37 cellular contexts compared by ENCODE assay signal in genomic region chr7:33745934-33746333, GRCh38.
DNase-seq lines count a peak whose midpoint lies in the region; ATAC-seq, FAIRE-seq and TF ChIP-seq lines count a peak whose summit lies in the region.
"Had no signal": no experiment of that assay in that cellular context is flagged by ENCODE, and none has a peak within 500 bp of the region (broad histone marks: within the 10 kb centered on the region; RNA-seq: fewer than 3 reads in every experiment).

No MANE protein-coding gene starts in this region.

- no peak overlapping the region for H3K4me3 Mint-ChIP-seq in stimulated activated effector memory CD8-positive, alpha-beta T cell treated with anti-CD3 and anti-CD28 coated beads, Interleukin-12 subunit alpha, Interleukin-12 subunit beta, amount 100 ng/mL, for 72 hours
- H3K4me3 Mint-ChIP-seq in activated CD4-positive, alpha-beta T cell treated with anti-CD3 and anti-CD28 coated beads for 36 hours, result no peak overlapping the region
- H3K4me3 Mint-ChIP-seq: activated B cell treated with CpG ODN at 0.5 μM for 24 hours; activated naive CD8-positive, alpha-beta T cell treated with anti-CD3 and anti-CD28 coated beads, Interleukin-2, amount 10 ng/mL, durations not matched to agents 7 days and 5 days; activated T-cell treated with anti-CD3 and anti-CD28 coated beads, Interleukin-2, amount 50 U/mL, for 4 hours; H9; natural killer cell; T-helper 1 cell treated with Interleukin-12 subunit alpha and Interleukin-12 subunit beta and Interleukin-4 antibody, amounts not matched to agents 30 μg/mL and 1 μg/mL, for 36 hours had no signal

- H3K9me1 ChIP-seq in endothelial cell of umbilical vein (replicated peaks; ENCODE audit: control insufficient read depth, extremely low read depth, insufficient read depth, low read length), result no peaks in the 10 kb centered on the region

- CTCF ChIA-PET in endothelial cell of umbilical vein (lab: Charles Lee), result interaction anchor here (1.0 to 1.8 kb wide), 7 partner anchors 12 to 503 kb away, joined by 3 to 7 read pairs (median 4); no protein-coding TSS in a partner anchor
- CTCF ChIA-PET in activated CD4-positive, alpha-beta T cell treated with anti-CD3 and anti-CD28 coated beads for 36 hours (lab: Charles Lee), result interaction anchor here (0.6 kb wide), 1 partner anchor 187 kb away, joined by 3 read pairs; no protein-coding TSS in a partner anchor

- no peaks in the 10 kb centered on the region for H3K36me3 Mint-ChIP-seq in stimulated activated effector memory CD8-positive, alpha-beta T cell treated with anti-CD3 and anti-CD28 coated beads, Interleukin-12 subunit alpha, Interleukin-12 subunit beta, amount 100 ng/mL, for 72 hours
- H3K36me3 Mint-ChIP-seq in activated CD4-positive, alpha-beta T cell treated with anti-CD3 and anti-CD28 coated beads for 36 hours (ENCODE audit: low read depth), result no peaks in the 10 kb centered on the region
- H3K36me3 Mint-ChIP-seq: activated naive CD8-positive, alpha-beta T cell treated with anti-CD3 and anti-CD28 coated beads, Interleukin-2, amount 10 ng/mL, durations not matched to agents 7 days and 5 days; natural killer cell had no signal

- no peak for TF ChIP-seq POLR2A in endothelial cell of umbilical vein (IDR thresholded peaks at IDR 0.05; ENCODE audit: low read depth, low read length)

- ATAC-seq in stimulated activated effector memory CD8-positive, alpha-beta T cell treated with anti-CD3 and anti-CD28 coated beads, Interleukin-12 subunit alpha, Interleukin-12 subunit beta, amount 100 ng/mL, for 72 hours, result no peak
- no peak for ATAC-seq in activated CD4-positive, alpha-beta T cell treated with anti-CD3 and anti-CD28 coated beads for 36 hours
- ATAC-seq: activated T-cell treated with anti-CD3 and anti-CD28 coated beads, Interleukin-2, amount 50 U/mL, for 4 hours; gastroesophageal sphincter; GM12878; HepG2; lower lobe of right lung; mucosa of descending colon; natural killer cell had no signal

- intact Hi-C loops in endothelial cell of umbilical vein (cut with micrococcal nuclease), result no loop called here
- intact Hi-C loops in activated CD4-positive, alpha-beta T cell treated with anti-CD3 and anti-CD28 coated beads for 36 hours (cut with DNase I, micrococcal nuclease), result loop anchor here in 1 of 2 experiments (2.0 kb wide), 1 partner anchor 501 kb away; no protein-coding TSS in a partner anchor

- POLR2A ChIA-PET in endothelial cell of umbilical vein (lab: Charles Lee), result no interaction called here
- POLR2A ChIA-PET in activated CD4-positive, alpha-beta T cell treated with anti-CD3 and anti-CD28 coated beads for 36 hours (lab: Charles Lee), result no interaction called here

- TF ChIP-seq CTCF in endothelial cell of umbilical vein (IDR thresholded peaks at IDR 0.05; ENCODE audit: extremely low read depth in 1 of 2, insufficient read depth in 1 of 2, low read depth in 1 of 2, low read length in 2 of 2), result no peak

- no peaks in the 10 kb centered on the region for H3K36me3 ChIP-seq in endothelial cell of umbilical vein (ENCODE audit: control insufficient read depth in 2 of 2, extremely low read depth in 1 of 2, insufficient read depth in 2 of 2, low read length in 2 of 2)
- H3K36me3 ChIP-seq: ascending aorta, gastroesophageal sphincter, lower lobe of right lung, Peyer's patch had no signal

- no peak overlapping the region for H3K27ac ChIP-seq in endothelial cell of umbilical vein (ENCODE audit: insufficient read depth, low read depth, low read length)
- H3K27ac ChIP-seq: ascending aorta, coronary artery, gastroesophageal sphincter, hepatocyte, lower lobe of right lung, Peyer's patch had no signal

- peaks cover 2% of the 10 kb centered on the region for H3K9me3 Mint-ChIP-seq in stimulated activated effector memory CD8-positive, alpha-beta T cell treated with anti-CD3 and anti-CD28 coated beads, Interleukin-12 subunit alpha, Interleukin-12 subunit beta, amount 100 ng/mL, for 72 hours
- H3K9me3 Mint-ChIP-seq in activated CD4-positive, alpha-beta T cell treated with anti-CD3 and anti-CD28 coated beads for 36 hours (ENCODE audit: low read depth), result no peaks in the 10 kb centered on the region
- H3K9me3 Mint-ChIP-seq: activated T-cell treated with anti-CD3 and anti-CD28 coated beads, Interleukin-2, amount 50 U/mL, for 4 hours; natural killer cell; T-helper 1 cell treated with Interleukin-12 subunit alpha and Interleukin-12 subunit beta and Interleukin-4 antibody, amounts not matched to agents 30 μg/mL and 1 μg/mL, for 36 hours had no signal

- BruUV-seq in endothelial cell of umbilical vein (replicated peaks; lab: Mats Ljungman, UMichigan), result no TSS peak

- peak; percentile 79 for DNase-seq in EH (ENCODE audit: low read depth)
- DNase-seq in LHCN-M2 (ENCODE audit: low read depth), result peak; percentile 66
- DNase-seq in endothelial cell of umbilical vein (ENCODE audit: low read depth, low spot score), result peak; percentile 44
- peak; percentile 36 to 48 for DNase-seq in lung microvascular endothelial cell (ENCODE audit: low read depth in 2 of 2)
- DNase-seq in activated T-cell treated with anti-CD3 and anti-CD28 coated beads, Interleukin-2, amount 50 U/mL, for 1 hour, result no peak
- no peak for DNase-seq in RPMI8226
- DNase-seq in stimulated activated effector memory CD8-positive, alpha-beta T cell treated with anti-CD3 and anti-CD28 coated beads, Interleukin-12 subunit alpha, Interleukin-12 subunit beta, amount 100 ng/mL, for 72 hours (ENCODE audit: low spot score in 2 of 2), result no peak
- DNase-seq in activated CD4-positive, alpha-beta T cell treated with anti-CD3 and anti-CD28 coated beads for 36 hours, result no peak
- DNase-seq: activated B cell treated with CpG ODN at 0.5 μM for 24 hours; activated CD4-positive, alpha-beta T cell treated with anti-CD3 and anti-CD28 coated beads, Interleukin-2, amount 50 U/mL, for 1 hour; activated gamma-delta T cell treated with Interleukin-2 at 50 U/mL for 16 hours; activated naive CD8-positive, alpha-beta T cell treated with anti-CD3 and anti-CD28 coated beads, Interleukin-2, amount 10 ng/mL, durations not matched to agents 7 days and 5 days; activated T-cell treated with anti-CD3 and anti-CD28 coated beads, Interleukin-2, amount 50 U/mL, for 4 hours; C1 segment of cervical spinal cord; caudate nucleus; effector memory CD4-positive, alpha-beta T cell; erythroblast; H9; Karpas-422; lower lobe of right lung; mucosa of descending colon; MV-4-11; natural killer cell; NCI-H1436; NCI-H345; NCI-H748 treated with DMSO at 0.1 percent for 48 hours; nucleus accumbens; Peyer's patch; stimulated activated CD4-positive, alpha-beta T cell treated with anti-CD3 and anti-CD28 coated beads, Interleukin-4, amount 100 ng/mL, for 24 hours; trophoblast cell had no signal

- H3K9ac ChIP-seq in endothelial cell of umbilical vein (replicated peaks; ENCODE audit: extremely low read depth, insufficient read depth, low read length), result no peak overlapping the region

- H3K27ac Mint-ChIP-seq in stimulated activated effector memory CD8-positive, alpha-beta T cell treated with anti-CD3 and anti-CD28 coated beads, Interleukin-12 subunit alpha, Interleukin-12 subunit beta, amount 100 ng/mL, for 72 hours, result no peak overlapping the region
- no peak overlapping the region for H3K27ac Mint-ChIP-seq in activated CD4-positive, alpha-beta T cell treated with anti-CD3 and anti-CD28 coated beads for 36 hours
- H3K27ac Mint-ChIP-seq: activated B cell treated with CpG ODN at 0.5 μM for 24 hours; activated naive CD8-positive, alpha-beta T cell treated with anti-CD3 and anti-CD28 coated beads, Interleukin-2, amount 10 ng/mL, durations not matched to agents 7 days and 5 days; H9; natural killer cell; T-helper 1 cell treated with Interleukin-12 subunit alpha and Interleukin-12 subunit beta and Interleukin-4 antibody, amounts not matched to agents 30 μg/mL and 1 μg/mL, for 36 hours had no signal

- no peak overlapping the region for H3K4me3 ChIP-seq in endothelial cell of umbilical vein (replicated peaks in 1 of 3; ENCODE audit: insufficient read depth in 1 of 3, low read depth in 1 of 3, low read length in 3 of 3)
- H3K4me3 ChIP-seq: ascending aorta, coronary artery, gastroesophageal sphincter, GM12878, hepatocyte, lower lobe of right lung, mucosa of descending colon, Peyer's patch had no signal

- no peak overlapping the region for H2AFZ ChIP-seq in endothelial cell of umbilical vein (ENCODE audit: low read depth, low read length)
- H2AFZ ChIP-seq: hepatocyte had no signal

- H3K27me3 Mint-ChIP-seq in activated CD4-positive, alpha-beta T cell treated with anti-CD3 and anti-CD28 coated beads for 36 hours, result no peaks in the 10 kb centered on the region
- H3K27me3 Mint-ChIP-seq: activated B cell treated with CpG ODN at 0.5 μM for 24 hours; activated naive CD8-positive, alpha-beta T cell treated with anti-CD3 and anti-CD28 coated beads, Interleukin-2, amount 10 ng/mL, durations not matched to agents 7 days and 5 days had no signal

- H4K20me1 ChIP-seq in endothelial cell of umbilical vein (replicated peaks; ENCODE audit: control insufficient read depth, extremely low read depth, insufficient read depth, low read length), result no peaks in the 10 kb centered on the region

- H3K4me2 ChIP-seq in endothelial cell of umbilical vein (ENCODE audit: insufficient read depth, low read length), result no peak overlapping the region
- H3K4me2 ChIP-seq: hepatocyte had no signal

- H3K4me1 Mint-ChIP-seq in stimulated activated effector memory CD8-positive, alpha-beta T cell treated with anti-CD3 and anti-CD28 coated beads, Interleukin-12 subunit alpha, Interleukin-12 subunit beta, amount 100 ng/mL, for 72 hours, result peaks cover 8% of the 10 kb centered on the region
- no peaks in the 10 kb centered on the region for H3K4me1 Mint-ChIP-seq in activated CD4-positive, alpha-beta T cell treated with anti-CD3 and anti-CD28 coated beads for 36 hours
- H3K4me1 Mint-ChIP-seq: activated B cell treated with CpG ODN at 0.5 μM for 24 hours; activated naive CD8-positive, alpha-beta T cell treated with anti-CD3 and anti-CD28 coated beads, Interleukin-2, amount 10 ng/mL, durations not matched to agents 7 days and 5 days had no signal

- no peaks in the 10 kb centered on the region for H3K27me3 ChIP-seq in endothelial cell of umbilical vein (ENCODE audit: control insufficient read depth in 2 of 2, insufficient read depth in 2 of 2, low read length in 2 of 2)
- H3K27me3 ChIP-seq: ascending aorta, gastroesophageal sphincter, hepatocyte, Peyer's patch had no signal

- peaks cover 11% of the 10 kb centered on the region for H3K4me1 ChIP-seq in endothelial cell of umbilical vein (ENCODE audit: control insufficient read depth, extremely low read depth, insufficient read depth, low read length)
- H3K4me1 ChIP-seq: ascending aorta, gastroesophageal sphincter, Peyer's patch had no signal

- FAIRE-seq in endothelial cell of umbilical vein (lab: Jason Lieb, UNC), result peak; percentile 58
- FAIRE-seq: GM12878, HepG2 had no signal

- dilution Hi-C loops in endothelial cell of umbilical vein (cut with MboI; ENCODE audit: extremely low pct_ligation_motif_present, low sequenced_read_pairs), result no loop called here

- H3K79me2 ChIP-seq in endothelial cell of umbilical vein (ENCODE audit: control insufficient read depth, insufficient read depth, low read length), result no peaks in the 10 kb centered on the region
- H3K79me2 ChIP-seq: hepatocyte had no signal

- H3K9me3 ChIP-seq in endothelial cell of umbilical vein (replicated peaks; ENCODE audit: control insufficient read depth, insufficient read depth, low read length), result no peaks in the 10 kb centered on the region
- H3K9me3 ChIP-seq: ascending aorta, gastroesophageal sphincter, lower lobe of right lung, mucosa of descending colon, Peyer's patch had no signal

Comparison
In these comparisons a context has a peak if more than half of its experiments do, and no peak if none do; other contexts are left out.
1. DNase-seq: peak in EH (single experiment), LHCN-M2 (single experiment), endothelial cell of umbilical vein (single experiment) and lung microvascular endothelial cell (2 of 2); none in activated T-cell treated with anti-CD3 and anti-CD28 coated beads, Interleukin-2, amount 50 U/mL, for 1 hour (single experiment), RPMI8226 (single experiment), stimulated activated effector memory CD8-positive, alpha-beta T cell treated with anti-CD3 and anti-CD28 coated beads, Interleukin-12 subunit alpha, Interleukin-12 subunit beta, amount 100 ng/mL, for 72 hours (0 of 2) and activated CD4-positive, alpha-beta T cell treated with anti-CD3 and anti-CD28 coated beads for 36 hours (single experiment).